ENCODE assay signal across 20 cellular contexts in the genomic region with DNA sequence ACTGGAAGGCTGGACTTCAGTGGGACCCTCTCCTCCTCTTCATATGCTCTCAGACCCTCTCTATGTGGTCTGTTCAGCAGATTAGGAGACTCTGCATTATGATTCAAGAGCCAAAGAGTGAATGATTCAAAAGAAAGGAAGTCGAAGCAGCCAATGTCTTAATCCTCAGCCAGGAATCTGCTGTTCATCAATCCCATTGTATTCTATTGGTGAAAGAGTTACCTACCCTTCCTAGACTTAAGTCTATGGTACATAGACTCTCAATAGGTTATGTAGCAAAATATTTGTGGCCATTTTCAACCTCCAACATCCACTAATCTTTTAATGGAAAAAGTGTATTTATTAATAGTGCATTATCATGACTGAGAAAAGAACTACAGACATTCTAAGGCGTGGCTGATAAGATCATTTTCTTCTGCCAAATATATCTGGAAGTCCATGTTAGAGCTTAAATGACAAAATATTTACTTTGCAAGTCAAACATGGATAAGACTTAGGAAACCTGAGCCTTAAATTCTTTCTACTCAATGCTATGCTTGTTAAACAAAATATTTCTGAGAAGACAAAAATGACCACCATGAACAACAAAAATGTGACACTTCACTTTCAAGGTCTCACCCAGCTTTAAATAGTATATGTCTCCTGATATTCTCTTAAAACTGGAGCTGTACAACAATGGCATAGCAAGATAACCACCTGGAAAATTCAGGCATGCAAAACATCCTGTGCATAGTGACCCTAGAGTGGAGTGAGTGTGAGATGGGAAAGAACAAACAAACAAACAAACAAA.
"Had no signal": no experiment of that assay in that cellular context is flagged by ENCODE, and none has a peak within 500 bp of the region (broad histone marks: within the 10 kb centered on the region; RNA-seq: fewer than 3 reads in every experiment).

No MANE protein-coding gene starts in this region.

- DNase-seq: activated CD4-positive, alpha-beta T cell treated with anti-CD3 and anti-CD28 coated beads for 4 hours; activated CD4-positive, alpha-beta T cell treated with anti-CD3 and anti-CD28 coated beads, Interleukin-2, amount 50 U/mL, for 48 hours; activated CD4-positive, CD25-positive, alpha-beta regulatory T cell; activated naive CD4-positive, alpha-beta T cell treated with Interleukin-2 at 50 U/mL for 16 hours; activated naive CD8-positive, alpha-beta T cell treated with anti-CD3 and anti-CD28 coated beads for 36 hours; activated T-cell treated with anti-CD3 and anti-CD28 coated beads, Interleukin-2, amount 50 U/mL, for 48 hours; amygdala; effector CD4-positive, alpha-beta T cell; heart left ventricle; islet precursor cell; left cardiac atrium; occipital lobe; posterior cingulate gyrus; sigmoid colon; stimulated activated CD4-positive, alpha-beta T cell treated with anti-CD3 and anti-CD28 coated beads, Interleukin-15, amount 100 ng/mL, for 24 hours; stimulated activated CD8-positive, alpha-beta memory T cell treated with anti-CD3 and anti-CD28 coated beads, Interleukin-4, amount 100 ng/mL, for 48 hours; stimulated activated naive B cell treated with anti-CD40 and anti-IgM and Interleukin-4, amounts not matched to agents 10 μg/mL and 1 μg/mL and 100 μg/mL, for 72 hours; transverse colon had no signal

- H3K27ac ChIP-seq: cardiac muscle cell, heart left ventricle, sigmoid colon, transverse colon had no signal

- H3K27me3 ChIP-seq: cardiac muscle cell, heart left ventricle, sigmoid colon, transverse colon had no signal

- H3K4me1 ChIP-seq: heart left ventricle, sigmoid colon, transverse colon had no signal

- H3K4me3 ChIP-seq: cardiac muscle cell, heart left ventricle, sigmoid colon, smooth muscle cell, transverse colon had no signal

- H3K36me3 ChIP-seq: cardiac muscle cell, heart left ventricle, sigmoid colon, transverse colon had no signal

- H3K9me3 ChIP-seq: sigmoid colon had no signal

- ATAC-seq: heart left ventricle; left cardiac atrium; stimulated activated naive B cell treated with anti-CD40 and anti-IgM and Interleukin-4, amounts not matched to agents 10 μg/mL and 1 μg/mL and 100 μg/mL, for 72 hours had no signal
